Comparison of ENCODE assay signal across 20 cellular contexts in genomic region chr15:39953521-39953920, GRCh38. TPM values are rescaled to one million over a fixed set of nuclear protein-coding genes. Genes with fewer than 3 reads are reported as not detected.
"Had no signal": no experiment of that assay in that cellular context is flagged by ENCODE, and none has a peak within 500 bp of the region (broad histone marks: within the 10 kb centered on the region; RNA-seq: fewer than 3 reads in every experiment).

No MANE protein-coding gene starts in this region.

- ATAC-seq: left colon; left ventricle myocardium superior; mucosa of descending colon; naive thymus-derived CD8-positive, alpha-beta T cell; right cardiac atrium; upper lobe of right lung had no signal

- H3K27me3 Mint-ChIP-seq: naive thymus-derived CD8-positive, alpha-beta T cell had no signal

- DNase-seq: effector CD4-positive, alpha-beta T cell; endodermal cell; foreskin melanocyte; head of caudate nucleus; left colon; left ventricle myocardium superior; mesendoderm; mucosa of descending colon; naive thymus-derived CD8-positive, alpha-beta T cell; right cardiac atrium; stimulated activated CD4-positive, alpha-beta T cell treated with anti-CD3 and anti-CD28 coated beads, Interleukin-2, amount 100 ng/mL, for 48 hours; stimulated activated naive CD4-positive, alpha-beta T cell treated with Interleukin-2 at 50 U/mL for 16 hours; testis; upper lobe of right lung had no signal

- H3K27ac ChIP-seq: coronary artery, hepatocyte, testis, tibial nerve, upper lobe of right lung, vagina had no signal

- H3K4me3 Mint-ChIP-seq: endodermal cell; naive thymus-derived CD8-positive, alpha-beta T cell had no signal

- H3K4me1 Mint-ChIP-seq: endodermal cell had no signal

- H3K4me3 ChIP-seq: coronary artery, hepatocyte, lung, mucosa of descending colon, smooth muscle cell, testis, tibial nerve, upper lobe of right lung, vagina had no signal

- H3K9me3 ChIP-seq: mucosa of descending colon, testis, tibial nerve, upper lobe of right lung, vagina had no signal

- H3K27ac Mint-ChIP-seq: endodermal cell; naive thymus-derived CD8-positive, alpha-beta T cell had no signal

- H3K4me1 ChIP-seq: testis, tibial nerve, upper lobe of right lung, vagina had no signal

- H3K27me3 ChIP-seq: hepatocyte, testis, tibial nerve, upper lobe of right lung, vagina had no signal

- H3K9me3 Mint-ChIP-seq: endodermal cell; naive thymus-derived CD8-positive, alpha-beta T cell had no signal

- H3K4me2 ChIP-seq: hepatocyte, smooth muscle cell had no signal

- H2AFZ ChIP-seq: hepatocyte had no signal

RNA-seq across cellular contexts. Expression of gene GPR176, which starts 33.5 kb away (rescaled TPM):
- total RNA-seq: naive thymus-derived CD8-positive, alpha-beta T cell had no signal
- polyA plus RNA-seq: naive thymus-derived CD8-positive, alpha-beta T cell had no signal
